9 cellular contexts compared by ENCODE assay signal in the genomic region with DNA sequence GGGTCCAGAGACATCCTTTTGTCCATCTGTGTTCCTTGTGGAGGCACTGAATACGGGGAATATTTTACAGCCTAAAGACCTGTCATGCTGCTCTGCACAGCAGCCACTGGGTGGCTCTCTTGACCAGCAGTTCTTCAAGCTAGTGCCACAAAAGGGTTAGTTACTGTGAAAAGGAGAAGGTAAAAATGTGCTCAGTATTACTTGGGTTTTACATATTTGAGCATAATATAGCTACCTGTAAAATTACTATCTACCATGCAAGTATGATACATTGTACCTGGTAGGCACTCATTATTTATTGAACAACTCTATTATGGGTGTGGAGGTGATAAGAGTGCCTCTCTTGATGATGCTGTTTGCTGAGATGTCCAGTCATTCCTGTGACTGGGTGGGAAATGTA. TPM values are rescaled to one million over a fixed set of nuclear protein-coding genes. Genes with fewer than 3 reads are reported as not detected.
DNase-seq lines count a peak whose midpoint lies in the region; ATAC-seq and TF ChIP-seq lines count a peak whose summit lies in the region.
"Had no signal": no experiment of that assay in that cellular context is flagged by ENCODE, and none has a peak within 500 bp of the region (broad histone marks: within the 10 kb centered on the region; RNA-seq: fewer than 3 reads in every experiment).

No MANE protein-coding gene starts in this region.

- no peak for TF ChIP-seq POLR2A in GM18505 (IDR thresholded peaks at IDR 0.05; ENCODE audit: borderline replicate concordance, extremely low read depth, insufficient read depth, insufficient read length)
- no peak for TF ChIP-seq POLR2A in thyroid gland (IDR thresholded peaks at IDR 0.05)

- TF ChIP-seq CTCF in BJ (IDR thresholded peaks at IDR 0.05; ENCODE audit: insufficient read depth, low read depth, low read length) (peak; percentile 93), thyroid gland (IDR thresholded peaks at IDR 0.05) (peak; percentile 73 to 96 (median 87))

- DNase-seq in BJ (ENCODE audit: low read depth), result no peak
- DNase-seq in NCI-H1436 (lab: John Stamatoyannopoulos, UW), result peak; percentile 68
- DNase-seq in SW480 (ENCODE audit: low spot score), result peak; percentile 71
- DNase-seq in effector CD4-positive, alpha-beta T cell, result peak; percentile 9
- DNase-seq in memory B cell (ENCODE audit: low spot score in 2 of 2), result peak; percentile 22 to 49
- peak; percentile 57 to 73 for DNase-seq in thyroid gland

- H3K36me3 Mint-ChIP-seq in memory B cell, result no peaks in the 10 kb centered on the region

- CTCF ChIA-PET in BJ (lab: Yijun Ruan, JAX), result interaction anchor here (0.6 to 10.8 kb wide), 38 partner anchors 9 to 428 kb away, joined by 3 to 195 read pairs (median 5); a partner anchor contains a TSS

- H3K27ac Mint-ChIP-seq in memory B cell, result no peak overlapping the region

- peak overlapping the region in 1 of 3 donors; percentile 33 for H3K27ac ChIP-seq in thyroid gland
- H3K27ac ChIP-seq: SK-N-MC had no signal

- no peaks in the 10 kb centered on the region for H3K27me3 Mint-ChIP-seq in memory B cell

- H3K4me1 ChIP-seq in thyroid gland, result peaks cover 6 to 34% of the 10 kb centered on the region in 2 donors

- no peaks in the 10 kb centered on the region for H3K4me1 Mint-ChIP-seq in memory B cell

- peak; percentile 83 for ATAC-seq in GM18505 (IDR thresholded peaks at IDR 0.05; ENCODE audit: unreplicated experiment)
- peak; percentile 62 for ATAC-seq in HG02763 (IDR thresholded peaks at IDR 0.05; ENCODE audit: unreplicated experiment)
- peak; percentile 94 for ATAC-seq in memory B cell (ENCODE audit: low read depth)

- intact Hi-C loops in thyroid gland (cut with DNase I), result loop anchor here (5.0 to 10.0 kb wide), 2 partner anchors 291 to 329 kb away; no protein-coding TSS in a partner anchor

- no peaks in the 10 kb centered on the region for H3K9me3 ChIP-seq in thyroid gland

- POLR2A ChIA-PET in BJ (lab: Charles Lee), result interaction anchor here (0.5 kb wide), 1 partner anchor 277 kb away, joined by 6 read pairs; no protein-coding TSS in a partner anchor

- H3K36me3 ChIP-seq in BJ (ENCODE audit: control insufficient read depth, insufficient read depth, low read length) (peaks cover 2% of the 10 kb centered on the region; the same call in 1 of the 2 replicates), thyroid gland (peaks cover 0 to 2% of the 10 kb centered on the region in 2 donors)

- no peak overlapping the region for H3K4me3 Mint-ChIP-seq in memory B cell

- H3K27me3 ChIP-seq in BJ (ENCODE audit: control insufficient read depth, insufficient read depth, low read length) (no peaks in the 10 kb centered on the region), thyroid gland (no peaks in the 10 kb centered on the region)

- WGBS in thyroid gland, 2 donors, result 7 to 25% methylated on average over 1 of the region's 1 CpG

- H3K9me3 Mint-ChIP-seq in memory B cell, result no peaks in the 10 kb centered on the region

- H3K4me3 ChIP-seq in BJ (ENCODE audit: low read depth, low read length), result no peak overlapping the region
- H3K4me3 ChIP-seq in thyroid gland (replicated peaks in 1 of 3), result no peak overlapping the region
- H3K4me3 ChIP-seq: SK-N-MC had no signal

RNA-seq across cellular contexts. Expression of a gene that starts 23.6 kb away (rescaled TPM):
- 0.29 and 0.31 TPM in 2 replicates for polyA plus RNA-seq in BJ (2011; rRNA removed)
- polyA minus RNA-seq in BJ (2011; rRNA and poly(A)+ RNA removed), result 0.47 and 0.57 TPM in 2 replicates
- total RNA-seq in thyroid gland, result 10 to 100 TPM; 31.2 to 45.4 (median 41.5) TPM

RNA-seq across cellular contexts. Expression of a gene that starts 34.7 kb away (rescaled TPM):
- polyA plus RNA-seq in BJ (2011; rRNA removed), result 9.6 and 14.0 TPM in 2 replicates
- 4.1 and 6.6 TPM in 2 replicates for polyA minus RNA-seq in BJ (2011; rRNA and poly(A)+ RNA removed)
- 10 to 100 TPM; 14.8 to 22.2 (median 17.9) TPM for total RNA-seq in thyroid gland
